Comparison of ENCODE assay signal across 16 cellular contexts in the genomic region with DNA sequence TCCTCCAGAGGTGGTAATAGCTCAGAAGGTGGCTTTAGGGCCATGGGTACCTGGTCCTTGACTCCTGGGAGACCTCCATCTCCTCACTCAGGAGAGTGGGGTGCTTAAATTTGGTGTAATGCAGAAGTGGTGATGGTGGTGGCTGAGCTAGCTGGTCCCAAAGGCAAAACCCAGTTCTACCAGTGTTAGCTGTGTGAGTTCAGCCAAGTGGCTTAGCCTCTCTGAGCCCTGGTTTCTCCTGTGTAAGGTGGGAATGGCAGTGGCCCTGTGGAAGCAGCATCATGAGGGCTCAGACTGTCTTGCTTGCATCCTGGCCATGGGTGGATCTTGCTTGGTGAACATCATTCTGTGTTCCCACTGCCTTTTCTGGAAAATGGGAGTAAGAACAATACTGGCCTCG. TPM values are rescaled to one million over a fixed set of nuclear protein-coding genes. Genes with fewer than 3 reads are reported as not detected.
A peak's percentile ranks its signal among the peaks of the same experiment; 100 is the strongest.
DNase-seq lines count a peak whose midpoint lies in the region; ATAC-seq, FAIRE-seq and TF ChIP-seq lines count a peak whose summit lies in the region.
"Had no signal": no experiment of that assay in that cellular context is flagged by ENCODE, and none has a peak within 500 bp of the region (broad histone marks: within the 10 kb centered on the region; RNA-seq: fewer than 3 reads in every experiment).

No MANE protein-coding gene starts in this region.

- no peak overlapping the region for H2BK15ac ChIP-seq in H9 (ENCODE audit: low read depth, low read length)

- H2BK5ac ChIP-seq in H9 (ENCODE audit: insufficient read length, low read length): no peak overlapping the region

- no peak overlapping the region for H3K18ac ChIP-seq in H9 (ENCODE audit: insufficient read length, low read depth, low read length)

- no peak overlapping the region for H3K4me3 Mint-ChIP-seq in H9
- no peak overlapping the region for H3K4me3 Mint-ChIP-seq in astrocyte (ENCODE audit: unreplicated experiment)
- H3K4me3 Mint-ChIP-seq in stimulated activated effector memory CD8-positive, alpha-beta T cell treated with anti-CD3 and anti-CD28 coated beads, Interleukin-12 subunit alpha, Interleukin-12 subunit beta, amount 100 ng/mL, for 72 hours: no peak overlapping the region
- H3K4me3 Mint-ChIP-seq: CD14-positive monocyte had no signal

- H2BK12ac ChIP-seq in H9 (ENCODE audit: insufficient read length, low read depth, low read length): no peak overlapping the region

- TF ChIP-seq CTCF in H9 (conservative IDR thresholded peaks at IDR 0.05) (no peak), astrocyte (IDR thresholded peaks at IDR 0.05; ENCODE audit: insufficient read depth, low read depth, low read length) (no peak), left lung (IDR thresholded peaks at IDR 0.05) (no peak)

- H2AK5ac ChIP-seq in H9 (ENCODE audit: insufficient read length, low read length): no peak overlapping the region

- H3K9me3 Mint-ChIP-seq in H9: no peaks in the 10 kb centered on the region
- H3K9me3 Mint-ChIP-seq in astrocyte (ENCODE audit: unreplicated experiment): no peaks in the 10 kb centered on the region
- no peaks in the 10 kb centered on the region for H3K9me3 Mint-ChIP-seq in stimulated activated effector memory CD8-positive, alpha-beta T cell treated with anti-CD3 and anti-CD28 coated beads, Interleukin-12 subunit alpha, Interleukin-12 subunit beta, amount 100 ng/mL, for 72 hours
- H3K9me3 Mint-ChIP-seq: activated naive CD4-positive, alpha-beta T cell treated with anti-CD3 and anti-CD28 coated beads, Interleukin-2, amount 50 U/mL, for 72 hours; CD14-positive monocyte had no signal

- H3K27ac Mint-ChIP-seq in H9 (peak overlapping the region in 2 of 3 experiments; percentile 64 to 65; a peak in 4 of 7 replicates), astrocyte (ENCODE audit: unreplicated experiment) (no peak overlapping the region)
- peak overlapping the region; percentile 78 for H3K27ac Mint-ChIP-seq in stimulated activated effector memory CD8-positive, alpha-beta T cell treated with anti-CD3 and anti-CD28 coated beads, Interleukin-12 subunit alpha, Interleukin-12 subunit beta, amount 100 ng/mL, for 72 hours
- H3K27ac Mint-ChIP-seq: CD14-positive monocyte had no signal

- ATAC-seq in left lung: no peak
- ATAC-seq in stimulated activated effector memory CD8-positive, alpha-beta T cell treated with anti-CD3 and anti-CD28 coated beads, Interleukin-12 subunit alpha, Interleukin-12 subunit beta, amount 100 ng/mL, for 72 hours: no peak
- ATAC-seq in GM18498 (IDR thresholded peaks at IDR 0.05; ENCODE audit: unreplicated experiment): no peak
- ATAC-seq: activated naive CD4-positive, alpha-beta T cell treated with anti-CD3 and anti-CD28 coated beads, Interleukin-2, amount 50 U/mL, for 72 hours had no signal

- no peak overlapping the region for H4K8ac ChIP-seq in H9 (replicated peaks; ENCODE audit: insufficient read length, low read depth, low read length)

- no peak overlapping the region for H2BK120ac ChIP-seq in H9 (ENCODE audit: low read depth, low read length, poor library complexity, severe bottlenecking)

- no peaks in the 10 kb centered on the region for H3K23me2 ChIP-seq in H9 (ENCODE audit: insufficient read length, low read depth, low read length, poor library complexity, severe bottlenecking)

- H3K23ac ChIP-seq in H9 (ENCODE audit: insufficient read length, low read depth, low read length): no peak overlapping the region

- H3K56ac ChIP-seq in H9 (ENCODE audit: insufficient read length, low read depth, low read length): no peak overlapping the region

- no peak overlapping the region for H4K91ac ChIP-seq in H9 (ENCODE audit: insufficient read length, low read depth, low read length)

- no peaks in the 10 kb centered on the region for H3K79me2 ChIP-seq in H9 (ENCODE audit: insufficient read depth, low read length)
- no peaks in the 10 kb centered on the region for H3K79me2 ChIP-seq in astrocyte (ENCODE audit: insufficient read depth, low read length)

- H3K4me1 ChIP-seq in H9 (ENCODE audit: insufficient read depth, low read length) (peaks cover 7% of the 10 kb centered on the region; the same call in 1 of the 2 replicates), astrocyte (ENCODE audit: insufficient read depth, low read length) (peaks cover 56% of the 10 kb centered on the region), left lung (peaks cover 28 to 85% of the 10 kb centered on the region in 2 donors)

- no peak for FAIRE-seq in astrocyte (lab: Jason Lieb, UNC)
- FAIRE-seq: colon had no signal

- no CpG with 5 or more reads among the region's 1 CpG for WGBS in H9 (ENCODE audit: extremely low coverage, insufficient read length, low lambda C conversion rate)

- H3K9ac ChIP-seq in H9 (ENCODE audit: extremely low read depth, insufficient read length, low read length) (no peak overlapping the region), astrocyte (ENCODE audit: low read length) (no peak overlapping the region)

- intact Hi-C loops in left lung (cut with DNase I): no loop called here

- H3T11ph ChIP-seq in H9 (ENCODE audit: low read length): no peak overlapping the region

- H3K4me2 ChIP-seq in H9 (ENCODE audit: insufficient read depth, insufficient read length, low read length): no peak overlapping the region
- peak overlapping the region; percentile 70 for H3K4me2 ChIP-seq in astrocyte (ENCODE audit: low read length)

- no peaks in the 10 kb centered on the region for H4K20me1 ChIP-seq in H9 (ENCODE audit: control insufficient read depth, insufficient read depth, insufficient read length)
- H4K20me1 ChIP-seq in astrocyte (ENCODE audit: insufficient read depth, low read length): peaks cover 4% of the 10 kb centered on the region

- no peak overlapping the region for H3K4ac ChIP-seq in H9 (ENCODE audit: low read depth, low read length)

- no peaks in the 10 kb centered on the region for H3K27me3 ChIP-seq in H9 (ENCODE audit: insufficient read depth, low read length)
- no peaks in the 10 kb centered on the region for H3K27me3 ChIP-seq in astrocyte (ENCODE audit: insufficient read depth, low read length)
- no peaks in the 10 kb centered on the region for H3K27me3 ChIP-seq in left lung

- H3K27ac ChIP-seq in H9 (ENCODE audit: insufficient read length, low read depth, low read length) (no peak overlapping the region), astrocyte (ENCODE audit: low read depth, low read length) (no peak overlapping the region), left lung (peak overlapping the region; percentile 60 to 69)

- H3K4me1 Mint-ChIP-seq in H9 (peaks cover 30 to 44% of the 10 kb centered on the region in 2 experiments), astrocyte (ENCODE audit: low read depth, unreplicated experiment) (peaks cover 8% of the 10 kb centered on the region)
- H3K4me1 Mint-ChIP-seq in stimulated activated effector memory CD8-positive, alpha-beta T cell treated with anti-CD3 and anti-CD28 coated beads, Interleukin-12 subunit alpha, Interleukin-12 subunit beta, amount 100 ng/mL, for 72 hours: no peaks in the 10 kb centered on the region
- H3K4me1 Mint-ChIP-seq: CD14-positive monocyte had no signal

- H3K14ac ChIP-seq in H9 (ENCODE audit: insufficient read depth, low read length): no peak overlapping the region; the same call in 1 of the 2 replicates

- H3K36me3 ChIP-seq in astrocyte (ENCODE audit: insufficient read depth, low read length) (no peaks in the 10 kb centered on the region), left lung (no peaks in the 10 kb centered on the region)

- H4K5ac ChIP-seq in H9 (ENCODE audit: insufficient read length, low read depth, low read length): no peak overlapping the region

- H3K4me3 ChIP-seq in astrocyte (ENCODE audit: insufficient read depth, low read depth, low read length) (no peak overlapping the region), left lung (no peak overlapping the region)

- no peak overlapping the region for H2BK20ac ChIP-seq in H9 (ENCODE audit: low read depth, low read length, poor library complexity, severe bottlenecking)

- H3K36me3 Mint-ChIP-seq in H9 (ENCODE audit: insufficient read depth in 1 of 3, low read depth in 3 of 3) (peaks cover 16 to 36% (median 29%) of the 10 kb centered on the region in 3 experiments), astrocyte (ENCODE audit: low read depth, unreplicated experiment) (peaks cover 2% of the 10 kb centered on the region)
- no peaks in the 10 kb centered on the region for H3K36me3 Mint-ChIP-seq in stimulated activated effector memory CD8-positive, alpha-beta T cell treated with anti-CD3 and anti-CD28 coated beads, Interleukin-12 subunit alpha, Interleukin-12 subunit beta, amount 100 ng/mL, for 72 hours
- H3K36me3 Mint-ChIP-seq: activated naive CD4-positive, alpha-beta T cell treated with anti-CD3 and anti-CD28 coated beads, Interleukin-2, amount 50 U/mL, for 72 hours; CD14-positive monocyte had no signal

- no peaks in the 10 kb centered on the region for H3K9me3 ChIP-seq in H9 (ENCODE audit: control insufficient read depth, low read depth, low read length)
- H3K9me3 ChIP-seq in astrocyte (ENCODE audit: insufficient read depth, low read depth, low read length): no peaks in the 10 kb centered on the region
- no peaks in the 10 kb centered on the region for H3K9me3 ChIP-seq in left lung

- H3K79me1 ChIP-seq in H9 (ENCODE audit: insufficient read depth, low read depth, low read length, poor library complexity, severe bottlenecking): no peaks in the 10 kb centered on the region

- H3K27me3 Mint-ChIP-seq in H9 (ENCODE audit: low read depth): no peaks in the 10 kb centered on the region; the same call in 1 of the 2 replicates
- peaks cover 33% of the 10 kb centered on the region for H3K27me3 Mint-ChIP-seq in astrocyte (ENCODE audit: low read depth, unreplicated experiment)

- DNase-seq in H9 (no peak), astrocyte (ENCODE audit: low read depth) (no peak), left lung (no peak), putamen (ENCODE audit: low spot score) (no peak), DMS53 treated with DMSO at 0.1 percent for 48 hours (lab: John Stamatoyannopoulos, UW; ENCODE audit: unreplicated experiment) (no peak), dermis blood vessel endothelial cell (no peak)
- DNase-seq in stimulated activated effector memory CD8-positive, alpha-beta T cell treated with anti-CD3 and anti-CD28 coated beads, Interleukin-12 subunit alpha, Interleukin-12 subunit beta, amount 100 ng/mL, for 72 hours (ENCODE audit: low spot score in 2 of 2): no peak
- DNase-seq: NCI-H1417; NCI-H524 treated with DMSO at 0.1 percent for 48 hours; SHP77 treated with DMSO at 0.1 percent for 48 hours; stimulated activated CD4-positive, alpha-beta T cell treated with anti-CD3 and anti-CD28 coated beads, Interleukin-2, amount 100 ng/mL, for 24 hours had no signal

- H2AFZ ChIP-seq in H9 (ENCODE audit: low read length): no peak overlapping the region
- no peak overlapping the region for H2AFZ ChIP-seq in astrocyte (ENCODE audit: low read depth, low read length)

RNA-seq across cellular contexts. Expression of gene SEMA3F, which starts 9.4 kb away (rescaled TPM):
- total RNA-seq in H9 (2021) (11.9 and 14.3 TPM in 2 replicates), astrocyte (5.1 and 6.6 TPM in 2 replicates), left lung (10 to 100 TPM; 26.0 to 56.2 TPM), dermis blood vessel endothelial cell (44.6 and 79.4 TPM in 2 replicates)

RNA-seq across cellular contexts. Expression of gene GNAT1, which starts 26.9 kb away (rescaled TPM):
- 0.18 TPM in 1 of 2 replicates, not detected in the other for total RNA-seq in H9 (2021)
- not detected in 2 replicates for total RNA-seq in astrocyte
- not detected for total RNA-seq in left lung
- total RNA-seq in dermis blood vessel endothelial cell: not detected in 2 replicates
- total RNA-seq: activated naive CD4-positive, alpha-beta T cell treated with anti-CD3 and anti-CD28 coated beads, Interleukin-2, amount 50 U/mL, for 72 hours; occipital lobe had no signal

RNA-seq across cellular contexts. Expression of gene SLC38A3, which starts 40.6 kb away (rescaled TPM):
- total RNA-seq in H9 (2021) (1.4 and 3.2 TPM in 2 replicates), astrocyte (0.68 and 1.9 TPM in 2 replicates), left lung (under 1 TPM in 1 of 2 donors, not detected in 1; 0.23 TPM), dermis blood vessel endothelial cell (not detected in 2 replicates)
- total RNA-seq: activated naive CD4-positive, alpha-beta T cell treated with anti-CD3 and anti-CD28 coated beads, Interleukin-2, amount 50 U/mL, for 72 hours had no signal

Comparison
In these comparisons a context has a peak if more than half of its experiments do, and no peak if none do; other contexts are left out.
1. H3K27ac ChIP-seq: peak in left lung (2 of 2); none in H9 (single experiment) and astrocyte (single experiment).